28 cellular contexts compared by ENCODE assay signal in the genomic region with DNA sequence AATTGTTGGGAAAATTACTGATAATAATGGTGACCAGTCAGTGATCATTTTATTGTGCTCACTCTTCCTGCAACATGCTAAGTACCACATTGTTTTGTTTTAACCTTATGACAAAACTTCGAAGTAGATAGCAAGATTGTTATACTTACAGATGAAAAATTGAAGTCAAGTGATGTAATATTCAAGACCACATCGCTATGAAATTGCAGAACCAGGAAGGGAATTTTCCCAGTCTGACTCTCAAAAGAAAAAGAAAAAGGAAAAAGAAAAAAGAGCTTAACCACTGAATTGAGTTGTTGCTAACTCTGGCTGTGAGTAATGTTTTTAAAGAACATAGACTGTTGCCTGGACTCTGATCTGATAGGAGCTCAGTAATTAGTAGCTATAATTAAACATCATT.
"Had no signal": no experiment of that assay in that cellular context is flagged by ENCODE, and none has a peak within 500 bp of the region (broad histone marks: within the 10 kb centered on the region; RNA-seq: fewer than 3 reads in every experiment).

No MANE protein-coding gene starts in this region.

- ATAC-seq: activated CD4-positive, CD25-positive, alpha-beta regulatory T cell treated with anti-CD3 and anti-CD28 coated beads, Interleukin-2, amount 50 U/mL, for 24 hours; activated CD8-positive, alpha-beta T cell treated with anti-CD3 and anti-CD28 coated beads for 36 hours; activated T-cell treated with anti-CD3 and anti-CD28 coated beads, Interleukin-2, amount 50 U/mL, for 4 hours; activated T-helper 17 cell treated with anti-CD3 and anti-CD28 coated beads, Interleukin-2, amount 50 U/mL, for 72 hours; T-helper 17 cell had no signal

- H3K27me3 ChIP-seq: breast epithelium, cardiac muscle cell, colonic mucosa, esophagus squamous epithelium had no signal

- H3K4me3 ChIP-seq: breast epithelium, cardiac muscle cell, colonic mucosa, esophagus squamous epithelium had no signal

- DNase-seq: activated B cell treated with CpG ODN at 0.5 μM for 24 hours; activated CD4-positive, alpha-beta T cell treated with anti-CD3 and anti-CD28 coated beads for 48 hours; activated CD4-positive, alpha-beta T cell treated with anti-CD3 and anti-CD28 coated beads, Interleukin-2, amount 50 U/mL, for 1 hour; activated CD4-positive, alpha-beta T cell treated with anti-CD3 and anti-CD28 coated beads, Interleukin-2, amount 50 U/mL, for 48 hours; activated CD8-positive, alpha-beta memory T cell treated with anti-CD3 and anti-CD28 coated beads for 24 hours; activated CD8-positive, alpha-beta T cell treated with anti-CD3 and anti-CD28 coated beads for 36 hours; activated effector memory CD4-positive, alpha-beta T cell treated with Interleukin-2 at 50 U/mL for 16 hours; activated gamma-delta T cell treated with Interleukin-2 at 50 U/mL for 16 hours; activated naive CD4-positive, alpha-beta T cell treated with anti-CD3 and anti-CD28 coated beads, Interleukin-2, amount 50 U/mL, for 16 hours; activated naive CD4-positive, alpha-beta T cell treated with Interleukin-2 at 50 U/mL for 16 hours; activated T-cell treated with anti-CD3 and anti-CD28 coated beads, Interleukin-2, amount 50 U/mL, for 4 hours; amygdala; aorta; central memory CD4-positive, alpha-beta T cell; cerebellar nuclear complex; colonic mucosa; effector CD8-positive, alpha-beta T cell; esophagus squamous epithelium; head of caudate nucleus; T-helper 1 cell; T-helper 17 cell; T1000; WERI-Rb-1 had no signal

- H3K36me3 ChIP-seq: breast epithelium, cardiac muscle cell, colonic mucosa, esophagus squamous epithelium, WERI-Rb-1 had no signal

- H3K27ac ChIP-seq: breast epithelium, cardiac muscle cell, colonic mucosa, epithelial cell of prostate, esophagus squamous epithelium, WERI-Rb-1 had no signal

- H3K4me1 ChIP-seq: breast epithelium, colonic mucosa, esophagus squamous epithelium had no signal

- H3K9me3 ChIP-seq: breast epithelium, colonic mucosa, esophagus squamous epithelium had no signal
